In genomic region chr6:164442572-164442971, GRCh38 we compare ENCODE assay signal across 34 cellular contexts.
"Had no signal": no experiment of that assay in that cellular context is flagged by ENCODE, and none has a peak within 500 bp of the region (broad histone marks: within the 10 kb centered on the region; RNA-seq: fewer than 3 reads in every experiment).

No MANE protein-coding gene starts in this region.

- H3K27me3 ChIP-seq: MG63 had no signal

- H3K4me3 ChIP-seq: MG63 had no signal

- H3K36me3 ChIP-seq: MG63 had no signal

- DNase-seq: Karpas-422, Kasumi-1, MG63, MM.1S, MV-4-11, NCI-H1048, NCI-H1092, NCI-H1092 treated with DMSO at 0.1 percent for 48 hours, NCI-H1105, NCI-H1105 treated with DMSO at 0.1 percent for 48 hours, NCI-H1417, NCI-H1417 treated with DMSO at 0.1 percent for 48 hours, NCI-H1436, NCI-H1436 treated with DMSO at 0.1 percent for 48 hours, NCI-H146, NCI-H1694, NCI-H1694 treated with DMSO at 0.1 percent for 48 hours, NCI-H187, NCI-H187 treated with DMSO at 0.1 percent for 48 hours, NCI-H1930, NCI-H2029, NCI-H2029 treated with DMSO at 0.1 percent for 48 hours, NCI-H2081, NCI-H2081 treated with DMSO at 0.1 percent for 48 hours, NCI-H2107, NCI-H2171, NCI-H2171 treated with DMSO at 0.1 percent for 48 hours, NCI-H2227 treated with DMSO at 0.1 percent for 48 hours, NCI-H226, NCI-H345, NCI-H446, NCI-H446 treated with DMSO at 0.1 percent for 48 hours, NCI-H510A, NCI-H510A treated with DMSO at 0.1 percent for 48 hours had no signal
